19 cellular contexts compared by ENCODE assay signal in genomic region chr16:30434852-30435251, GRCh38. TPM values are rescaled to one million over a fixed set of nuclear protein-coding genes. Genes with fewer than 3 reads are reported as not detected.
DNase-seq lines count a peak whose midpoint lies in the region; ATAC-seq and TF ChIP-seq lines count a peak whose summit lies in the region.
"Had no signal": no experiment of that assay in that cellular context is flagged by ENCODE, and none has a peak within 500 bp of the region (broad histone marks: within the 10 kb centered on the region; RNA-seq: fewer than 3 reads in every experiment).

No MANE protein-coding gene starts in this region.

- H3K36me3 ChIP-seq in tibial nerve, result no peaks in the 10 kb centered on the region
- H3K36me3 ChIP-seq: BLaER1 treated with 17β-estradiol and CSF1 and Interleukin-3, amounts not matched to agents 10 nM and 100 nM; brain microvascular endothelial cell had no signal

- peaks cover 17% of the 10 kb centered on the region for H3K4me1 Mint-ChIP-seq in T-helper 1 cell treated with Interleukin-12 subunit alpha and Interleukin-12 subunit beta and Interleukin-4 antibody, amounts not matched to agents 30 μg/mL and 1 μg/mL, for 36 hours (ENCODE audit: low read depth)
- peaks cover 14% of the 10 kb centered on the region for H3K4me1 Mint-ChIP-seq in T-helper 2 cell treated with Interferon-gamma antibody and Interleukin-4, amounts not matched to agents 5 μg/mL and 100 μg/mL, for 36 hours (ENCODE audit: low read depth)
- peaks cover 25% of the 10 kb centered on the region for H3K4me1 Mint-ChIP-seq in activated naive CD8-positive, alpha-beta T cell treated with anti-CD3 and anti-CD28 coated beads, Interleukin-2, amount 50 U/mL, for 24 hours

- peaks cover 0 to 8% (median 6%) of the 10 kb centered on the region in 4 donors for H3K4me1 ChIP-seq in tibial nerve

- H3K9me3 Mint-ChIP-seq in T-helper 1 cell treated with Interleukin-12 subunit alpha and Interleukin-12 subunit beta and Interleukin-4 antibody, amounts not matched to agents 30 μg/mL and 1 μg/mL, for 36 hours, result no peaks in the 10 kb centered on the region
- no peaks in the 10 kb centered on the region for H3K9me3 Mint-ChIP-seq in T-helper 2 cell treated with Interferon-gamma antibody and Interleukin-4, amounts not matched to agents 5 μg/mL and 100 μg/mL, for 36 hours
- H3K9me3 Mint-ChIP-seq in activated naive CD8-positive, alpha-beta T cell treated with anti-CD3 and anti-CD28 coated beads, Interleukin-2, amount 50 U/mL, for 24 hours, result no peaks in the 10 kb centered on the region

- no peak for TF ChIP-seq CTCF in tibial nerve (IDR thresholded peaks at IDR 0.05)

- peak overlapping the region; percentile 8 for H3K27ac Mint-ChIP-seq in T-helper 1 cell treated with Interleukin-12 subunit alpha and Interleukin-12 subunit beta and Interleukin-4 antibody, amounts not matched to agents 30 μg/mL and 1 μg/mL, for 36 hours
- H3K27ac Mint-ChIP-seq in T-helper 2 cell treated with Interferon-gamma antibody and Interleukin-4, amounts not matched to agents 5 μg/mL and 100 μg/mL, for 36 hours, result peak overlapping the region; percentile 38
- H3K27ac Mint-ChIP-seq in activated naive CD8-positive, alpha-beta T cell treated with anti-CD3 and anti-CD28 coated beads, Interleukin-2, amount 50 U/mL, for 24 hours, result peak overlapping the region; percentile 90

- H3K4me3 Mint-ChIP-seq in T-helper 1 cell treated with Interleukin-12 subunit alpha and Interleukin-12 subunit beta and Interleukin-4 antibody, amounts not matched to agents 30 μg/mL and 1 μg/mL, for 36 hours, result peak overlapping the region; percentile 11
- no peak overlapping the region for H3K4me3 Mint-ChIP-seq in T-helper 2 cell treated with Interferon-gamma antibody and Interleukin-4, amounts not matched to agents 5 μg/mL and 100 μg/mL, for 36 hours
- peak overlapping the region; percentile 59 for H3K4me3 Mint-ChIP-seq in activated naive CD8-positive, alpha-beta T cell treated with anti-CD3 and anti-CD28 coated beads, Interleukin-2, amount 50 U/mL, for 24 hours

- ATAC-seq in activated naive CD8-positive, alpha-beta T cell treated with anti-CD3 and anti-CD28 coated beads, Interleukin-2, amount 50 U/mL, for 24 hours, result peak; percentile 59
- no peak for ATAC-seq in HG03439 (IDR thresholded peaks at IDR 0.05; ENCODE audit: unreplicated experiment)
- ATAC-seq: sciatic nerve had no signal

- H3K27ac ChIP-seq in tibial nerve, result no peak overlapping the region
- H3K27ac ChIP-seq: 22Rv1; BLaER1 treated with 17β-estradiol and CSF1 and Interleukin-3, amounts not matched to agents 10 nM and 100 nM; brain microvascular endothelial cell; hepatocyte; SK-N-MC had no signal

- H3K9me3 ChIP-seq in tibial nerve, result no peaks in the 10 kb centered on the region
- H3K9me3 ChIP-seq: BLaER1 treated with 17β-estradiol and CSF1 and Interleukin-3, amounts not matched to agents 10 nM and 100 nM had no signal

- no peak overlapping the region for H3K4me3 ChIP-seq in tibial nerve
- H3K4me3 ChIP-seq: BLaER1 treated with 17β-estradiol and CSF1 and Interleukin-3, amounts not matched to agents 10 nM and 100 nM; hepatocyte; SK-N-MC had no signal

- TF ChIP-seq EP300 in tibial nerve (IDR thresholded peaks at IDR 0.05), result no peak

- TF ChIP-seq POLR2A in tibial nerve (IDR thresholded peaks at IDR 0.05), result no peak

- WGBS in tibial nerve, 2 donors, result 71 to 74% methylated on average over 4 of the region's 4 CpGs

- no peaks in the 10 kb centered on the region for H3K36me3 Mint-ChIP-seq in T-helper 1 cell treated with Interleukin-12 subunit alpha and Interleukin-12 subunit beta and Interleukin-4 antibody, amounts not matched to agents 30 μg/mL and 1 μg/mL, for 36 hours (ENCODE audit: low read depth)
- no peaks in the 10 kb centered on the region for H3K36me3 Mint-ChIP-seq in T-helper 2 cell treated with Interferon-gamma antibody and Interleukin-4, amounts not matched to agents 5 μg/mL and 100 μg/mL, for 36 hours (ENCODE audit: low read depth)
- no peaks in the 10 kb centered on the region for H3K36me3 Mint-ChIP-seq in activated naive CD8-positive, alpha-beta T cell treated with anti-CD3 and anti-CD28 coated beads, Interleukin-2, amount 50 U/mL, for 24 hours (ENCODE audit: low read depth)

- no peaks in the 10 kb centered on the region for H3K27me3 Mint-ChIP-seq in T-helper 1 cell treated with Interleukin-12 subunit alpha and Interleukin-12 subunit beta and Interleukin-4 antibody, amounts not matched to agents 30 μg/mL and 1 μg/mL, for 36 hours (ENCODE audit: low read depth)
- H3K27me3 Mint-ChIP-seq in T-helper 2 cell treated with Interferon-gamma antibody and Interleukin-4, amounts not matched to agents 5 μg/mL and 100 μg/mL, for 36 hours (ENCODE audit: low read depth), result no peaks in the 10 kb centered on the region
- H3K27me3 Mint-ChIP-seq in activated naive CD8-positive, alpha-beta T cell treated with anti-CD3 and anti-CD28 coated beads, Interleukin-2, amount 50 U/mL, for 24 hours, result peaks cover 3% of the 10 kb centered on the region

- DNase-seq in T-helper 1 cell (no peak), RPMI8226 (no peak), tibial nerve (ENCODE audit: low spot score in 2 of 2) (no peak)
- peak; percentile 81 for DNase-seq in T-helper 2 cell treated with Interferon-gamma antibody and Interleukin-4, amounts not matched to agents 5 μg/mL and 100 μg/mL, for 36 hours (ENCODE audit: low spot score)
- peak; percentile 76 for DNase-seq in activated naive CD8-positive, alpha-beta T cell treated with anti-CD3 and anti-CD28 coated beads, Interleukin-2, amount 50 U/mL, for 24 hours
- DNase-seq in stimulated activated CD4-positive, alpha-beta T cell treated with anti-CD3 and anti-CD28 coated beads, Interleukin-4, amount 100 ng/mL, for 48 hours (ENCODE audit: low read depth in 2 of 2), result peak; percentile 54 to 79
- DNase-seq: brain microvascular endothelial cell, HCEC 1CT, MM.1S, NCI-H2081, NCI-H524 treated with DMSO at 0.1 percent for 48 hours, nucleus accumbens had no signal

- H3K27me3 ChIP-seq in tibial nerve, result no peaks in the 10 kb centered on the region
- H3K27me3 ChIP-seq: BLaER1 treated with 17β-estradiol and CSF1 and Interleukin-3, amounts not matched to agents 10 nM and 100 nM; brain microvascular endothelial cell; hepatocyte had no signal

RNA-seq across cellular contexts. Expression of gene DCTPP1, which starts 5.0 kb away (rescaled TPM):
- 10 to 100 TPM; 12.1 to 20.7 (median 16.1) TPM for total RNA-seq in tibial nerve

RNA-seq across cellular contexts. Expression of gene SEPHS2, which starts 10.8 kb away (rescaled TPM):
- total RNA-seq in tibial nerve, result 10 to 100 TPM; 26.2 to 36.5 (median 33.5) TPM

RNA-seq across cellular contexts. Expression of gene ZNF771, which starts 27.4 kb away (rescaled TPM):
- 10 to 100 TPM; 35.8 to 48.2 (median 43.0) TPM for total RNA-seq in tibial nerve

RNA-seq across cellular contexts. Expression of gene ITGAL, which starts 37.7 kb away (rescaled TPM):
- total RNA-seq in tibial nerve, result 1 to 10 TPM; 2.4 to 8.8 (median 2.9) TPM

RNA-seq across cellular contexts. Expression of gene ZNF48, which starts 39.6 kb away (rescaled TPM):
- total RNA-seq in tibial nerve, result 1 to 10 TPM; 5.5 to 7.5 (median 7.3) TPM

Comparison
In these comparisons a context has a peak if more than half of its experiments do, and no peak if none do; other contexts are left out.
1. H3K27ac Mint-ChIP-seq: peak in every context shown above with its lines; median percentile 90 in activated naive CD8-positive, alpha-beta T cell treated with anti-CD3 and anti-CD28 coated beads, Interleukin-2, amount 50 U/mL, for 24 hours; 38 in T-helper 2 cell treated with Interferon-gamma antibody and Interleukin-4, amounts not matched to agents 5 μg/mL and 100 μg/mL, for 36 hours; 8 in T-helper 1 cell treated with Interleukin-12 subunit alpha and Interleukin-12 subunit beta and Interleukin-4 antibody, amounts not matched to agents 30 μg/mL and 1 μg/mL, for 36 hours.
2. DNase-seq: peak in T-helper 2 cell treated with Interferon-gamma antibody and Interleukin-4, amounts not matched to agents 5 μg/mL and 100 μg/mL, for 36 hours (single experiment), activated naive CD8-positive, alpha-beta T cell treated with anti-CD3 and anti-CD28 coated beads, Interleukin-2, amount 50 U/mL, for 24 hours (single experiment) and stimulated activated CD4-positive, alpha-beta T cell treated with anti-CD3 and anti-CD28 coated beads, Interleukin-4, amount 100 ng/mL, for 48 hours (2 of 2); none in T-helper 1 cell (0 of 5), RPMI8226 (single experiment) and tibial nerve (0 of 2).